In the genomic region with DNA sequence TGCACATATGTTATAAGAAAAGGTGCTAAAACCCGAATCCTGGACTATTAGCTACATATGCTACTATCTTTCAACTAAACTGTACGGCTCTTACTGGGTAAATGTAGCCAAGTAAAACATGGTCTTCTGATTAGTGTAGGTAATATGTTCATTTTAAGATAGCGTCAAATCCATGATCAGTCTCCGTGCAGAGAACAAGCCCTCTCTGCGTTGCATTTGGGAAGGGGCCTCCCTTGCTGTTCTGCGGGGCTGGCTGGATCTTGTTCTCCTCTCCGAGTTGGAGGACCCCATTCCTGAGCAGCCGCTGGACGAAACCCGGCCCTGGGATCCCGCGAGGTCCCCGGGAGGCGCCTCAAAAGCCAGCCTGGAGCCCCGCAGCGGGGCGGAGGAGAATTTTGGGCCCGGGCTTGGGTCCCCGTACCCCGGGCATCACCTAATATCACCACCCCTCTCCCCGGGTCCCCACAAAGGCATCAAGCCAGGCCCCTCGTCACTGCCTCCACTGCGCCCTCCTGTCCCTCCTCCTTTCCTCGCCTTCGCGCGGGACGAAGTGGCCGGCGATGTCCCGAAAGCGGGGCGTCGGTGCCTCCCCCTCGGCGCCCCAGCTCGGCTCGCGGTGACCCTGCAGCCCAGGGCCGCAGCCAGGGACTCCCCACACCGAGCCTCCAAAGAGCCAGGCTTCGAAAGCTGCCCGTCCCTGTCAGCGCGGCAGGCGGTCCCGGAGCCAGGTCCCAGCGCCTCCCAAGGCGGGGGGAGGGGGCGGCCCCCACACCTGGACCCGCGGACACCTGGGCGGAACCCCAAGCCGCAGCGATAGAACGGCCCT, we compare ENCODE assay signal across 8 cellular contexts. TPM values are rescaled to one million over a fixed set of nuclear protein-coding genes. Genes with fewer than 3 reads are reported as not detected.
DNase-seq lines count a peak whose midpoint lies in the region; ATAC-seq and TF ChIP-seq lines count a peak whose summit lies in the region.

No MANE protein-coding gene starts in this region.

- H3K4me1 ChIP-seq in adipocyte (ENCODE audit: control insufficient read depth, insufficient read depth, low read length) (peaks cover 12% of the 10 kb centered on the region), spleen (peaks cover 7 to 14% (median 12%) of the 10 kb centered on the region in 6 donors)

- H3K27ac ChIP-seq in spleen, result no peak overlapping the region

- TF ChIP-seq CTCF in spleen (IDR thresholded peaks at IDR 0.05 in 8 of 11, conservative IDR thresholded peaks at IDR 0.05 in 3 of 11), result no peak

- intact Hi-C loops in spleen (cut with DNase I; ENCODE audit: low total_unique reads), result no loop called here

- H3K4me3 ChIP-seq in adipocyte (ENCODE audit: low read length) (peak overlapping the region; percentile 81), iPS-18c (ENCODE audit: insufficient read depth, low read depth, low read length) (peak overlapping the region; percentile 64), spleen (peak overlapping the region; percentile 6 to 62 (median 24))

- WGBS in spleen, 5 donors, result 10 to 28% (median 15%) methylated on average over 27 to 56 of the region's 56 CpGs

- peak overlapping the region; percentile 40 for H3K9ac ChIP-seq in adipocyte (ENCODE audit: low read length)

- ATAC-seq in GM19463 (IDR thresholded peaks at IDR 0.05; ENCODE audit: unreplicated experiment) (peak; percentile 17), GM18873 (IDR thresholded peaks at IDR 0.05; ENCODE audit: low FRiP score, unreplicated experiment) (no peak), HG02852 (IDR thresholded peaks at IDR 0.05; ENCODE audit: unreplicated experiment) (no peak)

- no peaks in the 10 kb centered on the region for H3K9me3 ChIP-seq in adipocyte (ENCODE audit: control insufficient read depth, low read length)
- peaks cover 2% of the 10 kb centered on the region for H3K9me3 ChIP-seq in iPS-18c (ENCODE audit: control insufficient read depth, insufficient read depth, low read length)
- H3K9me3 ChIP-seq in spleen, result no peaks in the 10 kb centered on the region

- H3K27me3 ChIP-seq in adipocyte (replicated peaks; ENCODE audit: control insufficient read depth, insufficient read depth, low read length) (peaks cover 21% of the 10 kb centered on the region), spleen (replicated peaks in 1 of 7) (peaks cover 0 to 67% (median 28%) of the 10 kb centered on the region in 7 donors)

- DNase-seq in adipocyte (ENCODE audit: low read depth) (peak; percentile 19), spleen (no peak), NCI-H226 (no peak), islet precursor cell (no peak)

- H3K36me3 ChIP-seq in adipocyte (ENCODE audit: control insufficient read depth, insufficient read depth, low read length, severe bottlenecking), result no peaks in the 10 kb centered on the region
- H3K36me3 ChIP-seq in spleen, result no peaks in the 10 kb centered on the region

- no peak for TF ChIP-seq POLR2A in spleen (IDR thresholded peaks at IDR 0.05)

RNA-seq across cellular contexts. Expression of a gene that starts 54.5 kb away (rescaled TPM):
- total RNA-seq in spleen, result 10 to 100 TPM; 26.5 to 58.3 (median 32.8) TPM
- polyA plus RNA-seq in spleen, result 10 to 100 TPM; 15.6 to 18.2 (median 15.9) TPM

Comparison
In these comparisons a context has a peak if more than half of its experiments do, and no peak if none do; other contexts are left out.
1. H3K4me3 ChIP-seq: peak in every context shown above with its lines; median percentile 81 in adipocyte; 64 in iPS-18c; 24 in spleen.